1 cellular context compared by ENCODE assay signal in the genomic region with DNA sequence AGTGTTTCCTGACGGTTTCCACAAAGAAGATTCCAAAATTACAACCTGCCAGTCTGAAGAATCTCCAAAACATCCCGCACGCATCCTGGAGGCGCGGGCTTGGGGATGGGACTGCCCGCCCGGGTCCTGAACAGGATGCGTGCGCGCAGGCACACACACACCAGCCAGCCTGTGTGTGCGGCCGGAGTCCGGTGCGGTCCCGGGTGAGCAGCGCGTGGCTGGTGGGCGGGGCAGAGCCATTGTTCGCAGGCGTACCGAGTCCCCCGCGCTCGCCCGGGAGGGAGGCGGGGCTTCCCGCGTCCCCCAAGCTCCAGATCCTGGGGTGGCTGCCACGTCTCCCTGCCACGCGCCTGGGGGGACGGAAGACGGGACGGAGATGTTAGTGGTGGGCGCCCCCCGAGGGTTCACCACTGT.
A peak's percentile ranks its signal among the peaks of the same experiment; 100 is the strongest.
TF ChIP-seq lines count a peak whose summit lies in the region.

No MANE protein-coding gene starts in this region.

TF ChIP-seq in HepG2, 621 proteins besides CTCF, POLR2A, EP300 and RAD21 (continued from another document and continues in another):
- TF ChIP-seq, protein P1, sequence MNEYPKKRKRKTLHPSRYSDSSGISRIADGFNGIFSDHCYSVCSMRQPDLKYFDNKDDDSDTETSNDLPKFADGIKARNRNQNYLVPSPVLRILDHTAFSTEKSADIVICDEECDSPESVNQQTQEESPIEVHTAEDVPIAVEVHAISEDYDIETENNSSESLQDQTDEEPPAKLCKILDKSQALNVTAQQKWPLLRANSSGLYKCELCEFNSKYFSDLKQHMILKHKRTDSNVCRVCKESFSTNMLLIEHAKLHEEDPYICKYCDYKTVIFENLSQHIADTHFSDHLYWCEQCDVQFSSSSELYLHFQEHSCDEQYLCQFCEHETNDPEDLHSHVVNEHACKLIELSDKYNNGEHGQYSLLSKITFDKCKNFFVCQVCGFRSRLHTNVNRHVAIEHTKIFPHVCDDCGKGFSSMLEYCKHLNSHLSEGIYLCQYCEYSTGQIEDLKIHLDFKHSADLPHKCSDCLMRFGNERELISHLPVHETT (CRISPR knock-in tag; conservative IDR thresholded peaks at IDR 0.05) = 0 out of 2 replicates have a peak, but pooled peaks have one; percentile 53
- TF ChIP-seq ZNF790 (CRISPR knock-in tag; IDR thresholded peaks at IDR 0.05; ENCODE audit: borderline replicate concordance) (no peak), ZNF672 (CRISPR knock-in tag; IDR thresholded peaks at IDR 0.05) (0 out of 2 replicates have a peak, but pooled peaks have one; percentile 27), ZMAT3 (CRISPR knock-in tag; conservative IDR thresholded peaks at IDR 0.05) (no peak; the same call in 1 of the 2 replicates), ZSCAN25 (CRISPR knock-in tag; IDR thresholded peaks at IDR 0.05) (no peak), MED8 (CRISPR knock-in tag; IDR thresholded peaks at IDR 0.05; ENCODE audit: insufficient replicate concordance) (peak; percentile 52), TFE3 (CRISPR knock-in tag; IDR thresholded peaks at IDR 0.05) (peak; percentile 88), ZFP91 (CRISPR knock-in tag; IDR thresholded peaks at IDR 0.05; ENCODE audit: borderline replicate concordance) (no peak; the same call in 1 of the 2 replicates), ZSCAN21 (CRISPR knock-in tag; IDR thresholded peaks at IDR 0.05; ENCODE audit: borderline replicate concordance) (peak; percentile 63; the same call in 1 of the 2 replicates), NR2F6 (IDR thresholded peaks at IDR 0.05) (no peak), NR2F6 (CRISPR knock-in tag; IDR thresholded peaks at IDR 0.05) (peak; percentile 78), ZFAT (CRISPR knock-in tag; conservative IDR thresholded peaks at IDR 0.05) (no peak), SP1 (IDR thresholded peaks at IDR 0.05) (no peak), SP1 (CRISPR knock-in tag; IDR thresholded peaks at IDR 0.05) (peak; percentile 81), ZNF615 (CRISPR knock-in tag; IDR thresholded peaks at IDR 0.05; ENCODE audit: borderline replicate concordance) (no peak), ZNF468 (CRISPR knock-in tag; IDR thresholded peaks at IDR 0.05) (0 out of 2 replicates have a peak, but pooled peaks have one; percentile 44), ZNF136 (CRISPR knock-in tag; IDR thresholded peaks at IDR 0.05; ENCODE audit: low read depth) (no peak), SALL1 (CRISPR knock-in tag; IDR thresholded peaks at IDR 0.05) (peak; percentile 76), KLF16 (CRISPR knock-in tag; IDR thresholded peaks at IDR 0.05) (peak in 1 of 2 experiments; percentile 46; a peak in 1 of 4 replicates), ZNF550 (CRISPR knock-in tag; IDR thresholded peaks at IDR 0.05; ENCODE audit: borderline replicate concordance) (peak; percentile 88; the same call in 1 of the 2 replicates), U2AF2 (IDR thresholded peaks at IDR 0.05; ENCODE audit: low read depth, low read length) (no peak), GMEB2 (CRISPR knock-in tag; IDR thresholded peaks at IDR 0.05; ENCODE audit: low read depth) (no peak), ZFX (CRISPR knock-in tag; IDR thresholded peaks at IDR 0.05; ENCODE audit: low read depth) (peak; percentile 12; the same call in 1 of the 2 replicates), SALL2 (CRISPR knock-in tag; IDR thresholded peaks at IDR 0.05) (no peak), RAD51 (IDR thresholded peaks at IDR 0.05; ENCODE audit: borderline replicate concordance) (no peak), AHR (CRISPR knock-in tag; IDR thresholded peaks at IDR 0.05) (peak; percentile 86), ZNF546 (CRISPR knock-in tag; conservative IDR thresholded peaks at IDR 0.05) (0 out of 2 replicates have a peak, but pooled peaks have one; percentile 27), ZNF761 (CRISPR knock-in tag; conservative IDR thresholded peaks at IDR 0.05) (no peak), NCOA2 (CRISPR knock-in tag; IDR thresholded peaks at IDR 0.05) (peak; percentile 63), MAF1 (CRISPR knock-in tag; IDR thresholded peaks at IDR 0.05; ENCODE audit: borderline replicate concordance) (no peak), SRY (CRISPR knock-in tag; IDR thresholded peaks at IDR 0.05) (peak; percentile 86; the same call in 1 of the 2 replicates), ZFP90 (CRISPR knock-in tag; IDR thresholded peaks at IDR 0.05; ENCODE audit: borderline replicate concordance) (no peak; the same call in 1 of the 2 replicates), ZNF407 (CRISPR knock-in tag; IDR thresholded peaks at IDR 0.05; ENCODE audit: not compliant biosample characterization) (no peak), RORA (CRISPR knock-in tag; IDR thresholded peaks at IDR 0.05) (no peak), DRAP1 (CRISPR knock-in tag; IDR thresholded peaks at IDR 0.05) (peak; percentile 61; the same call in 1 of the 2 replicates)
- TF ChIP-seq, protein P2, sequence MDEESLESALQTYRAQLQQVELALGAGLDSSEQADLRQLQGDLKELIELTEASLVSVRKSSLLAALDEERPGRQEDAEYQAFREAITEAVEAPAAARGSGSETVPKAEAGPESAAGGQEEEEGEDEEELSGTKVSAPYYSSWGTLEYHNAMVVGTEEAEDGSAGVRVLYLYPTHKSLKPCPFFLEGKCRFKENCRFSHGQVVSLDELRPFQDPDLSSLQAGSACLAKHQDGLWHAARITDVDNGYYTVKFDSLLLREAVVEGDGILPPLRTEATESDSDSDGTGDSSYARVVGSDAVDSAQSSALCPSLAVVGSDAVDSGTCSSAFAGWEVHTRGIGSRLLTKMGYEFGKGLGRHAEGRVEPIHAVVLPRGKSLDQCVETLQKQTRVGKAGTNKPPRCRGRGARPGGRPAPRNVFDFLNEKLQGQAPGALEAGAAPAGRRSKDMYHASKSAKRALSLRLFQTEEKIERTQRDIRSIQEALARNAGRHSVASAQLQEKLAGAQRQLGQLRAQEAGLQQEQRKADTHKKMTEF (CRISPR knock-in tag; IDR thresholded peaks at IDR 0.05) = peak; percentile 69; the same call in 1 of the 2 replicates
- TF ChIP-seq, protein P3, sequence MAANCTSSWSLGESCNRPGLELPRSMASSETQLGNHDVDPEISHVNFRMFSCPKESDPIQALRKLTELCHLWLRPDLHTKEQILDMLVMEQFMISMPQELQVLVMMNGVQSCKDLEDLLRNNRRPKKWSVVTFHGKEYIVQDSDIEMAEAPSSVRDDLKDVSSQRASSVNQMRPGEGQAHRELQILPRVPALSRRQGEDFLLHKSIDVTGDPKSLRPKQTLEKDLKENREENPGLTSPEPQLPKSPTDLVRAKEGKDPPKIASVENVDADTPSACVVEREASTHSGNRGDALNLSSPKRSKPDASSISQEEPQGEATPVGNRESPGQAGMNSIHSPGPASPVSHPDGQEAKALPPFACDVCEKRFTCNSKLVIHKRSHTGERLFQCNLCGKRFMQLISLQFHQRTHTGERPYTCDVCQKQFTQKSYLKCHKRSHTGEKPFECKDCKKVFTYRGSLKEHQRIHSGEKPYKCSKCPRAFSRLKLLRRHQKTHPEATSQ (CRISPR knock-in tag; IDR thresholded peaks at IDR 0.05; ENCODE audit: borderline replicate concordance) = no peak
- TF ChIP-seq, protein P4, sequence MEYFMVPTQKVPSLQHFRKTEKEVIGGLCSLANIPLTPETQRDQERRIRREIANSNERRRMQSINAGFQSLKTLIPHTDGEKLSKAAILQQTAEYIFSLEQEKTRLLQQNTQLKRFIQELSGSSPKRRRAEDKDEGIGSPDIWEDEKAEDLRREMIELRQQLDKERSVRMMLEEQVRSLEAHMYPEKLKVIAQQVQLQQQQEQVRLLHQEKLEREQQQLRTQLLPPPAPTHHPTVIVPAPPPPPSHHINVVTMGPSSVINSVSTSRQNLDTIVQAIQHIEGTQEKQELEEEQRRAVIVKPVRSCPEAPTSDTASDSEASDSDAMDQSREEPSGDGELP (IDR thresholded peaks at IDR 0.05; ENCODE audit: borderline replicate concordance, low read depth) = 0 out of 2 replicates have a peak, but pooled peaks have one; percentile 42
- TF ChIP-seq, protein P5, sequence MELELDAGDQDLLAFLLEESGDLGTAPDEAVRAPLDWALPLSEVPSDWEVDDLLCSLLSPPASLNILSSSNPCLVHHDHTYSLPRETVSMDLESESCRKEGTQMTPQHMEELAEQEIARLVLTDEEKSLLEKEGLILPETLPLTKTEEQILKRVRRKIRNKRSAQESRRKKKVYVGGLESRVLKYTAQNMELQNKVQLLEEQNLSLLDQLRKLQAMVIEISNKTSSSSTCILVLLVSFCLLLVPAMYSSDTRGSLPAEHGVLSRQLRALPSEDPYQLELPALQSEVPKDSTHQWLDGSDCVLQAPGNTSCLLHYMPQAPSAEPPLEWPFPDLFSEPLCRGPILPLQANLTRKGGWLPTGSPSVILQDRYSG (CRISPR knock-in tag; IDR thresholded peaks at IDR 0.05) = no peak
